In the genomic region with DNA sequence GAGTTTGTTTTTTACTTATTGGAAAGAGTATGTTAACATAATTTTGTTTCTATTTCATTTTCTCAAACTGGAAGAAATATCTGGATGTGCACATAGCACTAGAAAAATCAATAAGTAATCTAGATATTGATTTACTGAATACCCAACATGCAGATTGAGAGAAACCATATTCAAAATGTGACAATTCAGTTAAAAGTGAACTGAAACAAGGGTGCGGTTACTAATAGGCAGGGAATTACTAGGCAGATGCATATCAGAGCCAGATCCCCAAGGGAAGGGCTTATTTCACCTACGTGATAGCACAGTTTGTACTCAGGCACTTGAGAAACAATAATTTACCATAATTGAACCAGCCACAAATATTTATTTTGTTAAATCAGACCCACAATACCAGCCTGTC, we compare ENCODE assay signal across 11 cellular contexts.
DNase-seq lines count a peak whose midpoint lies in the region; ATAC-seq and TF ChIP-seq lines count a peak whose summit lies in the region.
"Had no signal": no experiment of that assay in that cellular context is flagged by ENCODE, and none has a peak within 500 bp of the region (broad histone marks: within the 10 kb centered on the region; RNA-seq: fewer than 3 reads in every experiment).

No MANE protein-coding gene starts in this region.

- DNase-seq in DMS153 (lab: John Stamatoyannopoulos, UW) (peak; percentile 47), kidney tubule cell (ENCODE audit: low spot score) (no peak), CD14-positive monocyte (ENCODE audit: low spot score) (no peak), SIG-M5 (lab: John Stamatoyannopoulos, UW) (no peak)
- no peak for DNase-seq in activated CD4-positive, alpha-beta T cell treated with anti-CD3 and anti-CD28 coated beads for 4 hours
- DNase-seq: activated naive CD8-positive, alpha-beta T cell treated with anti-CD3 and anti-CD28 coated beads, Interleukin-2, amount 10 ng/mL, durations not matched to agents 7 days and 5 days; ovary had no signal

- H3K27ac Mint-ChIP-seq in CD14-positive monocyte: no peak overlapping the region
- H3K27ac Mint-ChIP-seq: activated naive CD8-positive, alpha-beta T cell treated with anti-CD3 and anti-CD28 coated beads, Interleukin-2, amount 10 ng/mL, durations not matched to agents 7 days and 5 days had no signal

- intact Hi-C loops in CD14-positive monocyte (cut with micrococcal nuclease): no loop called here

- TF ChIP-seq CTCF in CD14-positive monocyte (IDR thresholded peaks at IDR 0.05): no peak

- H3K4me1 Mint-ChIP-seq in CD14-positive monocyte: no peaks in the 10 kb centered on the region
- H3K4me1 Mint-ChIP-seq: activated naive CD8-positive, alpha-beta T cell treated with anti-CD3 and anti-CD28 coated beads, Interleukin-2, amount 10 ng/mL, durations not matched to agents 7 days and 5 days had no signal

- H3K27me3 Mint-ChIP-seq in CD14-positive monocyte (ENCODE audit: low read depth in 3 of 3): no peaks in the 10 kb centered on the region
- H3K27me3 Mint-ChIP-seq: activated naive CD8-positive, alpha-beta T cell treated with anti-CD3 and anti-CD28 coated beads, Interleukin-2, amount 10 ng/mL, durations not matched to agents 7 days and 5 days had no signal

- ATAC-seq in GM19328 (IDR thresholded peaks at IDR 0.05; ENCODE audit: unreplicated experiment) (peak; percentile 57), HG02852 (IDR thresholded peaks at IDR 0.05; ENCODE audit: unreplicated experiment) (peak; percentile 75), HG03575 (IDR thresholded peaks at IDR 0.05; ENCODE audit: extremely low read depth, insufficient number of reproducible peaks, low FRiP score, unreplicated experiment) (peak; percentile 49)
- ATAC-seq: K562 had no signal

- H3K9me3 Mint-ChIP-seq in CD14-positive monocyte: peaks cover 0 to 9% (median 6%) of the 10 kb centered on the region in 7 donors
- H3K9me3 Mint-ChIP-seq: activated naive CD8-positive, alpha-beta T cell treated with anti-CD3 and anti-CD28 coated beads, Interleukin-2, amount 10 ng/mL, durations not matched to agents 7 days and 5 days had no signal

- no peak overlapping the region for H3K4me3 Mint-ChIP-seq in CD14-positive monocyte
- H3K4me3 Mint-ChIP-seq: activated naive CD8-positive, alpha-beta T cell treated with anti-CD3 and anti-CD28 coated beads, Interleukin-2, amount 10 ng/mL, durations not matched to agents 7 days and 5 days had no signal

- H3K36me3 Mint-ChIP-seq in CD14-positive monocyte: no peaks in the 10 kb centered on the region
- H3K36me3 Mint-ChIP-seq: activated naive CD8-positive, alpha-beta T cell treated with anti-CD3 and anti-CD28 coated beads, Interleukin-2, amount 10 ng/mL, durations not matched to agents 7 days and 5 days had no signal
